Comparison of ENCODE assay signal across 1 cellular context in the genomic region with DNA sequence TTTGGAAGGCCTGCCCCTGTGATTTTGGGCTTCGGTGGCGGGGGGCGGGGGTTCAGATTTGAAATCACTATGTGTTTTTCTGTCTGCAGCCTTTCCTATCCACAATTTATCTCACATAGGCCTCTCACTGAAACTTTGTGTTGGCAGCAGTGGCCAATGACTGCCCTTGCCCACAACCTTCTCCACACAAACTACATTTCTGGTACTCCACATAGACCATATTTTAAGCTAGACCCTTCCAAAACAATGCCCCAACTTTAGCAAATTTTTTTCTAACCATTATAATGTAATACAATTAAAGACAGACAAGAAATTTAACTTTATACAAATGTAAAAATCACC.
TF ChIP-seq lines count a peak whose summit lies in the region.

No MANE protein-coding gene starts in this region.

TF ChIP-seq in GM12878, 131 proteins besides CTCF, POLR2A, EP300 and RAD21:
- TF ChIP-seq RB1 (IDR thresholded peaks at IDR 0.05; ENCODE audit: borderline replicate concordance) (no peak), JUND (IDR thresholded peaks at IDR 0.05; ENCODE audit: low read depth, low read length) (no peak), CHD2 (IDR thresholded peaks at IDR 0.05; ENCODE audit: borderline replicate concordance, low read depth, low read length) (no peak), TBL1XR1 (IDR thresholded peaks at IDR 0.05; ENCODE audit: low read depth, low read length) (no peak), ZNF207 (IDR thresholded peaks at IDR 0.05; ENCODE audit: borderline replicate concordance) (no peak), RBBP5 (conservative IDR thresholded peaks at IDR 0.05) (no peak), CBX3 (IDR thresholded peaks at IDR 0.05; ENCODE audit: borderline replicate concordance, low read depth) (no peak), MYC (IDR thresholded peaks at IDR 0.05; ENCODE audit: insufficient read depth, insufficient read length, insufficient replicate concordance, low read length, severe bottlenecking) (no peak), SMAD1 (IDR thresholded peaks at IDR 0.05; ENCODE audit: low read depth, partially characterized antibody) (no peak), EZH2 (IDR thresholded peaks at IDR 0.05; ENCODE audit: borderline replicate concordance, control insufficient read depth, low read depth, low read length) (no peak), CEBPB (IDR thresholded peaks at IDR 0.05; ENCODE audit: borderline replicate concordance in 1 of 2, low read depth in 2 of 2, low read length in 2 of 2) (no peak), ATF2 (IDR thresholded peaks at IDR 0.05; ENCODE audit: low read length) (no peak)
